ENCODE assay signal across 8 cellular contexts in genomic region chr14:64761441-64762043, GRCh38. TPM values are rescaled to one million over a fixed set of nuclear protein-coding genes. Genes with fewer than 3 reads are reported as not detected.
DNase-seq lines count a peak whose midpoint lies in the region; ATAC-seq, FAIRE-seq and TF ChIP-seq lines count a peak whose summit lies in the region.

No MANE protein-coding gene starts in this region.

- H3K27me3 Mint-ChIP-seq in activated CD8-positive, alpha-beta T cell treated with anti-CD3 and anti-CD28 coated beads, Interleukin-2, amount 10 ng/mL, durations not matched to agents 7 days and 5 days (ENCODE audit: low read depth), result peaks cover 28% of the 10 kb centered on the region

- no peak for FAIRE-seq in frontal cortex (lab: Jason Lieb, UNC)

- no peaks in the 10 kb centered on the region for H3K36me3 ChIP-seq in A673 (ENCODE audit: insufficient read depth, low read length, poor library complexity, severe bottlenecking)
- no peaks in the 10 kb centered on the region for H3K36me3 ChIP-seq in muscle layer of colon (ENCODE audit: insufficient read depth, low read length)

- peak overlapping the region; percentile 50 for H3K27ac ChIP-seq in A673 (ENCODE audit: low read depth, low read length, poor library complexity, severe bottlenecking)
- peak overlapping the region; percentile 66 for H3K27ac ChIP-seq in cingulate gyrus (ENCODE audit: low read depth, low read length)
- peak overlapping the region; percentile 73 for H3K27ac ChIP-seq in muscle layer of colon (ENCODE audit: low read depth, low read length)

- BruUV-seq in A673 (replicated peaks; lab: Mats Ljungman, UMichigan), result no TSS peak

- intact Hi-C loops in A673 (cut with micrococcal nuclease; ENCODE audit: unreplicated experiment), result loop anchor here (5.0 to 10.0 kb wide), 2 partner anchors 217 to 419 kb away; partner anchors contain the start of genes HSPA2 and PPP1R36

- H3K9ac ChIP-seq in muscle layer of colon (ENCODE audit: low read length), result peak overlapping the region; percentile 27

- no peak for DNase-seq in A673 (ENCODE audit: low spot score)
- peak; percentile 53 for DNase-seq in LNCaP clone FGC (ENCODE audit: low read depth)
- DNase-seq in frontal cortex (ENCODE audit: low spot score in 2 of 2), result no peak
- no peak for DNase-seq in LoVo (ENCODE audit: low spot score)
- DNase-seq in activated CD8-positive, alpha-beta T cell treated with anti-CD3 and anti-CD28 coated beads, Interleukin-2, amount 10 ng/mL, durations not matched to agents 7 days and 5 days, result no peak
- no peak for DNase-seq in NCI-H2171 (lab: John Stamatoyannopoulos, UW)

- CTCF ChIA-PET in A673 (lab: Charles Lee), result interaction anchor here (0.5 to 1.2 kb wide), 2 partner anchors 12 to 119 kb away, joined by 3 to 4 read pairs; no protein-coding TSS in a partner anchor
- CTCF ChIA-PET in activated CD8-positive, alpha-beta T cell treated with anti-CD3 and anti-CD28 coated beads, Interleukin-2, amount 10 ng/mL, durations not matched to agents 7 days and 5 days (lab: Charles Lee), result interaction anchor here (1.1 to 5.1 kb wide), 14 partner anchors 10 to 130 kb away, joined by 3 to 64 read pairs (median 4); no protein-coding TSS in a partner anchor

- H3K4me3 ChIP-seq in A673 (ENCODE audit: low read depth, low read length, poor library complexity, severe bottlenecking), result no peak overlapping the region
- no peak overlapping the region for H3K4me3 ChIP-seq in LNCaP clone FGC (ENCODE audit: low read depth, low read length)
- H3K4me3 ChIP-seq in muscle layer of colon (ENCODE audit: low read depth in 1 of 2, low read length in 2 of 2), result peak overlapping the region in 1 of 2 donors; percentile 26

- TF ChIP-seq CTCF in A673 (conservative IDR thresholded peaks at IDR 0.05; ENCODE audit: low read depth, low read length) (peak; percentile 19; the same call in 1 of the 2 replicates), LNCaP clone FGC (IDR thresholded peaks at IDR 0.05; ENCODE audit: control insufficient read depth, extremely low read depth, insufficient read depth) (peak; percentile 42)

- H3K4me3 Mint-ChIP-seq in activated CD8-positive, alpha-beta T cell treated with anti-CD3 and anti-CD28 coated beads, Interleukin-2, amount 10 ng/mL, durations not matched to agents 7 days and 5 days, result no peak overlapping the region

- no peaks in the 10 kb centered on the region for H3K9me3 Mint-ChIP-seq in activated CD8-positive, alpha-beta T cell treated with anti-CD3 and anti-CD28 coated beads, Interleukin-2, amount 10 ng/mL, durations not matched to agents 7 days and 5 days (ENCODE audit: insufficient read depth)

- no peak overlapping the region for H3K27ac Mint-ChIP-seq in activated CD8-positive, alpha-beta T cell treated with anti-CD3 and anti-CD28 coated beads, Interleukin-2, amount 10 ng/mL, durations not matched to agents 7 days and 5 days

- H3K36me3 Mint-ChIP-seq in activated CD8-positive, alpha-beta T cell treated with anti-CD3 and anti-CD28 coated beads, Interleukin-2, amount 10 ng/mL, durations not matched to agents 7 days and 5 days (ENCODE audit: low read depth), result no peaks in the 10 kb centered on the region

- H3K4me1 ChIP-seq in A673 (ENCODE audit: insufficient read depth, low read length, poor library complexity, severe bottlenecking), result peaks cover 42% of the 10 kb centered on the region
- peaks cover 65% of the 10 kb centered on the region for H3K4me1 ChIP-seq in muscle layer of colon (ENCODE audit: insufficient read depth, low read length)

- no peaks in the 10 kb centered on the region for H3K27me3 ChIP-seq in A673 (replicated peaks; ENCODE audit: insufficient read depth, low read depth, low read length, poor library complexity)
- H3K27me3 ChIP-seq in muscle layer of colon (ENCODE audit: control insufficient read depth in 1 of 2, insufficient read depth in 2 of 2, low read length in 2 of 2), result no peaks in the 10 kb centered on the region

- H3K9me3 ChIP-seq in A673 (ENCODE audit: low read depth, low read length, poor library complexity, severe bottlenecking) (no peaks in the 10 kb centered on the region), muscle layer of colon (ENCODE audit: low read length) (no peaks in the 10 kb centered on the region)

- ATAC-seq in activated CD8-positive, alpha-beta T cell treated with anti-CD3 and anti-CD28 coated beads, Interleukin-2, amount 10 ng/mL, durations not matched to agents 7 days and 5 days, result no peak

- POLR2A ChIA-PET in A673 (lab: Charles Lee; ENCODE audit: low non-redundant PET), result interaction anchor here (0.5 kb wide), 1 partner anchor 18 kb away, joined by 5 read pairs; no protein-coding TSS in a partner anchor
- POLR2A ChIA-PET in activated CD8-positive, alpha-beta T cell treated with anti-CD3 and anti-CD28 coated beads, Interleukin-2, amount 10 ng/mL, durations not matched to agents 7 days and 5 days (lab: Charles Lee), result no interaction called here

- peaks cover 28% of the 10 kb centered on the region for H3K4me1 Mint-ChIP-seq in activated CD8-positive, alpha-beta T cell treated with anti-CD3 and anti-CD28 coated beads, Interleukin-2, amount 10 ng/mL, durations not matched to agents 7 days and 5 days (ENCODE audit: low read depth)

RNA-seq across cellular contexts. Expression of gene PLEKHG3, which starts 57.3 kb away (rescaled TPM):
- total RNA-seq in A673 (2021) (29.6 and 39.4 TPM in 2 replicates), frontal cortex (7.3 TPM)
- 1 to 10 TPM; 7.3 to 7.8 TPM for total RNA-seq in activated CD8-positive, alpha-beta T cell treated with anti-CD3 and anti-CD28 coated beads, Interleukin-2, amount 10 ng/mL, durations not matched to agents 7 days and 5 days
